8 cellular contexts compared by ENCODE assay signal in the genomic region with DNA sequence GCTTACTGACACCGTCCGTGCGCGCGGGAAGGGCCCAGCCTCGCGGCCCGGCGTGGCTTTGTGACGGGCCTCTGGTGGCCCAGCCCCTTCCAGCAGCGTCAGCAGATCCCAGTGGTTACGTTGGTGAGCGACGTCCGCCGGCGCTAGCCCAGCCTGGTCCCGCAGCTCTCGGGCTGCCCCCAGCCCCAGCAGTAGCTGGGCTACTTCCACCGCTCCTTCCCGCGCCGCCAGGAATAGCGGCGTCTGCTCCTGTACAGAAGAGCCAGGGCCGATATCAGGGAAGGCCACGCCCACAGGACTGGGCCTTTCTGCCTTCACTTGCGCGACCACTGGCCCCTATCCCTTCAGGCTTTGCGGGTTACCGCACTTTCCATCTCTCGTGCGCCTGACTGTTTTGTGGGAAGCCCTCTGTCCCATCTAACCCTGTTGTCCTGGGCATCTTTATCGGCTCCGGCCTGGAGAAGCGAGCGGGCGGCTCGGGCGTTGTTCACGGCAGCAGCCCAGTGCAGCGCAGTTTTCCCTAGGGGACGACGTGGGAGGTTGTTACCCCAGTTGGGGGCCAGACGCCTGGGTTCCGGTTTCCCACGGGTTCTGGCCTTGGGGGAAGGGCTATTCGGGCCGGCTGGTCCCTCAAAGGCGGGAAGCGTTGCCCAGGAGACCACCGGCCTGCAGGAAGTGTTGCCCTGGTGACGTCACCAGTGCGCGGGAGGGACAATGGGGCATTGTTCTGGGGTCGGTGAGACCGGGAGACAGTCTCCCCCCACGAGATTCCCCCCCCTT. TPM values are rescaled to one million over a fixed set of nuclear protein-coding genes. Genes with fewer than 3 reads are reported as not detected.
DNase-seq lines count a peak whose midpoint lies in the region; ATAC-seq and TF ChIP-seq lines count a peak whose summit lies in the region.

No MANE protein-coding gene starts in this region.

- H3K27ac ChIP-seq in CD4-positive, alpha-beta memory T cell (ENCODE audit: low read depth, low read length): peak overlapping the region; percentile 98
- peak overlapping the region; percentile 98 to 99 for H3K27ac ChIP-seq in esophagus (ENCODE audit: low read depth in 2 of 2, low read length in 1 of 2)

- WGBS in esophagus, 2 donors: 0% methylated on average over 48 to 58 of the region's 58 CpGs

- H3K4me3 Mint-ChIP-seq in CD4-positive, alpha-beta memory T cell: peak overlapping the region; percentile 93 to 100 (median 98)

- no peak for TF ChIP-seq CTCF in mucosa of descending colon (IDR thresholded peaks at IDR 0.05)

- peak; percentile 79 for ATAC-seq in GM19328 (IDR thresholded peaks at IDR 0.05; ENCODE audit: unreplicated experiment)
- peak; percentile 68 for ATAC-seq in HG03460 (IDR thresholded peaks at IDR 0.05; ENCODE audit: unreplicated experiment)
- ATAC-seq in mucosa of descending colon: peak; percentile 40

- no peaks in the 10 kb centered on the region for H3K9me3 ChIP-seq in CD4-positive, alpha-beta memory T cell (ENCODE audit: control insufficient read depth in 1 of 2, low read length in 2 of 2)
- H3K9me3 ChIP-seq in esophagus (ENCODE audit: control insufficient read depth in 2 of 2, insufficient read depth in 1 of 2, low read depth in 1 of 2, low read length in 1 of 2) (no peaks in the 10 kb centered on the region), mucosa of descending colon (no peaks in the 10 kb centered on the region)

- peaks cover 23 to 55% (median 27%) of the 10 kb centered on the region in 4 donors for H3K4me1 Mint-ChIP-seq in CD4-positive, alpha-beta memory T cell

- peak in 1 of 5 donors; percentile 76 for DNase-seq in CD4-positive, alpha-beta memory T cell
- DNase-seq in NCI-H774 (lab: John Stamatoyannopoulos, UW) (peak; percentile 81), mucosa of descending colon (peak; percentile 89 to 95 (median 91))
- DNase-seq in activated CD8-positive, alpha-beta memory T cell treated with anti-CD3 and anti-CD28 coated beads, Interleukin-2, amount 50 U/mL, for 4 hours: peak; percentile 59
- DNase-seq in stimulated activated naive CD4-positive, alpha-beta T cell treated with Interleukin-2 at 50 U/mL for 16 hours (lab: John Stamatoyannopoulos, UW): peak; percentile 55

- H3K27ac Mint-ChIP-seq in CD4-positive, alpha-beta memory T cell: peak overlapping the region; percentile 97 to 100 (median 99)

- no peaks in the 10 kb centered on the region for H3K36me3 ChIP-seq in CD4-positive, alpha-beta memory T cell (ENCODE audit: insufficient read depth, low read length)
- H3K36me3 ChIP-seq in esophagus (ENCODE audit: control insufficient read depth in 2 of 2, insufficient read depth in 2 of 2, low read length in 1 of 2): no peaks in the 10 kb centered on the region
- peaks cover 5% of the 10 kb centered on the region for H3K36me3 ChIP-seq in mucosa of descending colon (ENCODE audit: low read depth)

- peaks cover 33% of the 10 kb centered on the region for H3K4me1 ChIP-seq in CD4-positive, alpha-beta memory T cell (ENCODE audit: insufficient read depth, low read length)
- peaks cover 0 to 10% of the 10 kb centered on the region in 2 donors for H3K4me1 ChIP-seq in esophagus (ENCODE audit: control insufficient read depth in 2 of 2, insufficient read depth in 2 of 2, low read length in 1 of 2)
- H3K4me1 ChIP-seq in mucosa of descending colon (ENCODE audit: low read depth): peaks cover 15% of the 10 kb centered on the region

- CTCF ChIA-PET in CD4-positive, alpha-beta memory T cell (lab: Charles Lee; ENCODE audit: partially characterized antibody): interaction anchor here (0.8 to 2.5 kb wide), 14 partner anchors 14 to 776 kb away, joined by 3 to 15 read pairs (median 4); partner anchors contain the start of genes AGPAT1, ATF6B, FKBPL and TAP2

- no peaks in the 10 kb centered on the region for H3K9me3 Mint-ChIP-seq in CD4-positive, alpha-beta memory T cell

- intact Hi-C loops in CD4-positive, alpha-beta memory T cell (cut with micrococcal nuclease): loop anchor here (1.0 to 10.0 kb wide), 8 partner anchors 18 to 1219 kb away; partner anchors contain the start of genes ATF6B, CUTA, HSD17B8 and PHF1
- intact Hi-C loops in mucosa of descending colon (cut with DNase I, micrococcal nuclease): no loop called here

- peak overlapping the region; percentile 53 to 97 for H3K4me3 ChIP-seq in CD4-positive, alpha-beta memory T cell (ENCODE audit: low read length in 2 of 2)
- H3K4me3 ChIP-seq in esophagus (ENCODE audit: low read depth in 1 of 2, low read length in 2 of 2) (peak overlapping the region; percentile 72 to 79), mucosa of descending colon (peak overlapping the region; percentile 29)

- H3K36me3 Mint-ChIP-seq in CD4-positive, alpha-beta memory T cell: peaks cover 12 to 20% of the 10 kb centered on the region in 2 donors

- POLR2A ChIA-PET in CD4-positive, alpha-beta memory T cell (lab: Charles Lee; ENCODE audit: partially characterized antibody): interaction anchor here (0.6 to 12.7 kb wide), 33 partner anchors 9 to 1076 kb away, joined by 3 to 408 read pairs (median 4); partner anchors contain the start of genes AGPAT1, ATF6B, BAG6 and DDX39B

- no peaks in the 10 kb centered on the region for H3K27me3 ChIP-seq in CD4-positive, alpha-beta memory T cell (ENCODE audit: insufficient read depth, low read length)
- H3K27me3 ChIP-seq in esophagus (ENCODE audit: control insufficient read depth in 1 of 2, insufficient read depth in 2 of 2, low read length in 2 of 2): no peaks in the 10 kb centered on the region

- peaks cover 0 to 2% of the 10 kb centered on the region in 2 donors for H3K27me3 Mint-ChIP-seq in CD4-positive, alpha-beta memory T cell

RNA-seq across cellular contexts. Expression of gene GPSM3, which starts 3.6 kb away (rescaled TPM):
- 100 to 1,000 TPM; 309 to 313 TPM for total RNA-seq in CD4-positive, alpha-beta memory T cell
- 100 to 1,000 TPM; 110 to 165 TPM for polyA plus RNA-seq in CD4-positive, alpha-beta memory T cell
- polyA plus RNA-seq in esophagus: 1 to 10 TPM; 4.0 to 4.6 TPM
- 10 to 100 TPM in 1 of 3 donors, 1 to 10 TPM in 2; 6.6 to 14.7 (median 9.9) TPM for total RNA-seq in mucosa of descending colon

RNA-seq across cellular contexts. Expression of gene PBX2, which starts 6.1 kb away (rescaled TPM):
- total RNA-seq in CD4-positive, alpha-beta memory T cell: 100 to 1,000 TPM; 188 to 192 TPM
- polyA plus RNA-seq in CD4-positive, alpha-beta memory T cell: 1 to 10 TPM in 1 of 2 donors, under 1 TPM in 1; 0.57 to 1.8 TPM
- 10 to 100 TPM; 29.4 to 49.8 TPM for polyA plus RNA-seq in esophagus
- total RNA-seq in mucosa of descending colon: 10 to 100 TPM; 49.4 to 97.7 (median 53.9) TPM

RNA-seq across cellular contexts. Expression of gene AGER, which starts 12.0 kb away (rescaled TPM):
- total RNA-seq in CD4-positive, alpha-beta memory T cell: 10 to 100 TPM; 74.8 to 77.3 TPM
- polyA plus RNA-seq in CD4-positive, alpha-beta memory T cell: under 1 TPM in 1 of 2 donors, not detected in 1; 0.62 TPM
- polyA plus RNA-seq in esophagus: 1 to 10 TPM; 3.5 to 8.3 TPM
- 1 to 10 TPM; 5.3 to 8.1 (median 6.3) TPM for total RNA-seq in mucosa of descending colon

RNA-seq across cellular contexts. Expression of gene RNF5, which starts 17.9 kb away (rescaled TPM):
- total RNA-seq in CD4-positive, alpha-beta memory T cell: 10 to 100 TPM; 44.2 to 47.7 TPM
- polyA plus RNA-seq in CD4-positive, alpha-beta memory T cell: 100 to 1,000 TPM; 102 to 129 TPM
- 10 to 100 TPM; 36.3 to 44.9 TPM for polyA plus RNA-seq in esophagus
- total RNA-seq in mucosa of descending colon: 100 to 1,000 TPM in 1 of 3 donors, 10 to 100 TPM in 2; 79.0 to 114 (median 85.0) TPM

RNA-seq across cellular contexts. Expression of gene AGPAT1, which starts 20.2 kb away (rescaled TPM):
- total RNA-seq in CD4-positive, alpha-beta memory T cell: 10 to 100 TPM; 32.2 to 32.8 TPM
- polyA plus RNA-seq in CD4-positive, alpha-beta memory T cell: 10 to 100 TPM; 15.3 to 16.4 TPM
- polyA plus RNA-seq in esophagus: 10 to 100 TPM; 15.3 to 18.3 TPM
- total RNA-seq in mucosa of descending colon: 10 to 100 TPM; 49.0 to 60.1 (median 56.2) TPM

Comparison
In these comparisons a context has a peak if more than half of its experiments do, and no peak if none do; other contexts are left out.
1. RNA of gene GPSM3, which starts 3.6 kb away (total RNA-seq): 309 to 313 TPM in CD4-positive, alpha-beta memory T cell; 6.6 to 14.7 TPM in mucosa of descending colon; every median in the first group is over 10 times any median in the second.
2. RNA of gene AGER, which starts 12.0 kb away (total RNA-seq): 74.8 to 77.3 TPM in CD4-positive, alpha-beta memory T cell; 5.3 to 8.1 TPM in mucosa of descending colon; every median in the first group is over 4 times any median in the second.
3. Peak in every context shown above with its lines, with median percentiles within 50 percentile points of each other: H3K4me3 ChIP-seq and ATAC-seq.